8 cellular contexts compared by ENCODE assay signal in the genomic region with DNA sequence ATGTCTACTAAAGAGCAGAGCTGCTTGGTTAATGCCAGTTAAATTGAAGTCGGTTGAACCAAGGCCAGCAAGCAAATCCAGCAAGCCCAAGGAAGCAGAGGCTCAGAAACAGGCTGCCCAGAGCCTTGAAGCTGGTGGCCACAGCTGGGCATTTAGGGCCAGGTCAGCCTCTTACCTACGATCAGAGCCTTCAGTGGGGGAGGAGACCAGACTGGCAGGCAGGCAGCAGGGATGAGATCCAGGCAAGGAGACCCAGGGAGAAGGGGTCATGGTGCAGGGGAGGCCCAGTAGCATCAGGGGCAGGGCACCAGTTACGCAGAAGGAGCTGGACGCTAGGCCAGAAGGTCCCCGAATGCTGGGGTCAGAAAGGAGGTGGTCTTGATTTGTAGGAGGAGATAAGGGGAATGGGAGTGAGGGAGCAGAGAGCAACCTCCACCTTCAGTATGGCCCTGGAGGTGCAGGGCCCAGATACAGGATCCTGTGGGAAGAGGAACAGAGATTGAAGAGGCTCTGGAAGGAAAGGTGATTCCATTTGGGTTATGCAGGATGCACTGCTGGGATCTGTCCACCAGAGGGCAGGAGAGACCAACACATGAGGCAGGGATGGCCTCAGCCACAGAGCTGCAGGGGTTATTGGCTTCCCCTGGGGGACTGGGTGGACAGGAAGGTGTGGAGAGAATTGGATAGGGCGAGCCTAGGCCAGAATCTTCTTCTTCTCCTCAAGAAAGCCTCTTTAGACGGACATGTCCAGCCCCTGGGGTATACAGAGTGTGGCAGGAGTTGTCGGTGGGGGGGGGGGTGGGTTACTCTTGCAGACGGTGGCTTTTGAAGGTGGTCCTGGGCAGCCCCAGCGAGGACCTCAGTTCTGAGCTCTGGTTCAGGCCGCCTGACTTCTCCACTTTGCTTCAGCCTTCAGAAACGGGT.
DNase-seq lines count a peak whose midpoint lies in the region; TF ChIP-seq lines count a peak whose summit lies in the region.

No MANE protein-coding gene starts in this region.

- intact Hi-C loops in activated T-helper 1 cell treated with anti-CD3 and anti-CD28 coated beads, Interleukin-12 subunit alpha, Interleukin-12 subunit beta, Interleukin-2, Interleukin-4 antibody, amounts not matched to agents 30 ng/mL and 10 ng/mL and 1 ng/mL, durations not matched to agents 14 hours and 24 hours and 36 hours (cut with micrococcal nuclease), result loop anchor here (2.0 to 5.0 kb wide), 2 partner anchors 170 to 888 kb away; a partner anchor contains a TSS
- intact Hi-C loops in tibial artery (cut with DNase I; ENCODE audit: low total_unique reads), result loop anchor here (5.0 kb wide), 1 partner anchor 888 kb away; a partner anchor contains a TSS

- no peaks in the 10 kb centered on the region for H3K36me3 ChIP-seq in Peyer's patch
- H3K36me3 ChIP-seq in tibial artery, result no peaks in the 10 kb centered on the region

- DNase-seq in NCI-H1417 (lab: John Stamatoyannopoulos, UW) (peak; percentile 62 to 82 (median 77)), NCI-H1417 treated with DMSO at 0.1 percent for 48 hours (lab: John Stamatoyannopoulos, UW) (no peak), HPDE6-E6E7 (ENCODE audit: extremely low spot score) (peak; percentile 92), Peyer's patch (peak; percentile 45 to 87 (median 65)), fibroblast of the conjunctiva (ENCODE audit: low read depth) (peak; percentile 51), non-pigmented ciliary epithelial cell (ENCODE audit: low read depth) (peak; percentile 10), tibial artery (peak; percentile 59 to 73)
- peak; percentile 22 for DNase-seq in activated T-helper 1 cell treated with anti-CD3 and anti-CD28 coated beads, Interleukin-12 subunit alpha, Interleukin-12 subunit beta, Interleukin-2, Interleukin-4 antibody, amounts not matched to agents 30 ng/mL and 10 ng/mL and 1 ng/mL, durations not matched to agents 14 hours and 24 hours and 36 hours (ENCODE audit: low spot score)

- H3K9me3 Mint-ChIP-seq in activated T-helper 1 cell treated with anti-CD3 and anti-CD28 coated beads, Interleukin-12 subunit alpha, Interleukin-12 subunit beta, Interleukin-2, Interleukin-4 antibody, amounts not matched to agents 30 ng/mL and 10 ng/mL and 1 ng/mL, durations not matched to agents 14 hours and 24 hours and 36 hours, result no peaks in the 10 kb centered on the region

- H3K27me3 ChIP-seq in Peyer's patch, result no peaks in the 10 kb centered on the region
- H3K27me3 ChIP-seq in tibial artery, result peaks cover 0 to 65% of the 10 kb centered on the region in 2 donors

- H3K27me3 Mint-ChIP-seq in activated T-helper 1 cell treated with anti-CD3 and anti-CD28 coated beads, Interleukin-12 subunit alpha, Interleukin-12 subunit beta, Interleukin-2, Interleukin-4 antibody, amounts not matched to agents 30 ng/mL and 10 ng/mL and 1 ng/mL, durations not matched to agents 14 hours and 24 hours and 36 hours (ENCODE audit: insufficient read depth), result peaks cover 3% of the 10 kb centered on the region

- H3K4me3 Mint-ChIP-seq in activated T-helper 1 cell treated with anti-CD3 and anti-CD28 coated beads, Interleukin-12 subunit alpha, Interleukin-12 subunit beta, Interleukin-2, Interleukin-4 antibody, amounts not matched to agents 30 ng/mL and 10 ng/mL and 1 ng/mL, durations not matched to agents 14 hours and 24 hours and 36 hours, result no peak overlapping the region

- H3K36me3 Mint-ChIP-seq in activated T-helper 1 cell treated with anti-CD3 and anti-CD28 coated beads, Interleukin-12 subunit alpha, Interleukin-12 subunit beta, Interleukin-2, Interleukin-4 antibody, amounts not matched to agents 30 ng/mL and 10 ng/mL and 1 ng/mL, durations not matched to agents 14 hours and 24 hours and 36 hours (ENCODE audit: low read depth), result no peaks in the 10 kb centered on the region

- no peak for TF ChIP-seq POLR2A in Peyer's patch (IDR thresholded peaks at IDR 0.05)

- peaks cover 7% of the 10 kb centered on the region for H3K4me1 Mint-ChIP-seq in activated T-helper 1 cell treated with anti-CD3 and anti-CD28 coated beads, Interleukin-12 subunit alpha, Interleukin-12 subunit beta, Interleukin-2, Interleukin-4 antibody, amounts not matched to agents 30 ng/mL and 10 ng/mL and 1 ng/mL, durations not matched to agents 14 hours and 24 hours and 36 hours (ENCODE audit: low read depth)

- H3K4me1 ChIP-seq in Peyer's patch (peaks cover 0 to 8% (median 0%) of the 10 kb centered on the region in 4 donors), tibial artery (peaks cover 0 to 4% (median 2%) of the 10 kb centered on the region in 4 donors)

- TF ChIP-seq CTCF in Peyer's patch (IDR thresholded peaks at IDR 0.05) (peak; percentile 61 to 87 (median 83)), tibial artery (IDR thresholded peaks at IDR 0.05) (peak; percentile 88 to 91)

- H3K9me3 ChIP-seq in Peyer's patch (no peaks in the 10 kb centered on the region), tibial artery (no peaks in the 10 kb centered on the region)

- H3K27ac ChIP-seq in Peyer's patch (no peak overlapping the region), tibial artery (no peak overlapping the region)

- no peak overlapping the region for H3K27ac Mint-ChIP-seq in activated T-helper 1 cell treated with anti-CD3 and anti-CD28 coated beads, Interleukin-12 subunit alpha, Interleukin-12 subunit beta, Interleukin-2, Interleukin-4 antibody, amounts not matched to agents 30 ng/mL and 10 ng/mL and 1 ng/mL, durations not matched to agents 14 hours and 24 hours and 36 hours

- no peak overlapping the region for H3K4me3 ChIP-seq in Peyer's patch
- H3K4me3 ChIP-seq in tibial artery, result no peak overlapping the region
